In genomic region chr1:205914730-205915129, GRCh38 we compare ENCODE assay signal across 1 cellular context.
TF ChIP-seq lines count a peak whose summit lies in the region.

No MANE protein-coding gene starts in this region.

TF ChIP-seq in IMR-90, 13 proteins besides CTCF, POLR2A, EP300 and RAD21:
- TF ChIP-seq RCOR1 (IDR thresholded peaks at IDR 0.05; ENCODE audit: insufficient replicate concordance, low read length) (no peak), RFX5 (IDR thresholded peaks at IDR 0.05; ENCODE audit: low read depth, low read length) (no peak), MAFK (IDR thresholded peaks at IDR 0.05; ENCODE audit: low read depth, low read length) (no peak), BHLHE40 (IDR thresholded peaks at IDR 0.05; ENCODE audit: low read depth, low read length) (no peak), MXI1 (IDR thresholded peaks at IDR 0.05; ENCODE audit: borderline replicate concordance, low read depth, low read length) (no peak), CHD1 (IDR thresholded peaks at IDR 0.05; ENCODE audit: low read depth, low read length) (no peak), MAZ (IDR thresholded peaks at IDR 0.05; ENCODE audit: borderline replicate concordance, low read depth, low read length) (no peak), NFE2L2 (IDR thresholded peaks at IDR 0.05; ENCODE audit: low read depth, low read length) (no peak), CEBPB (IDR thresholded peaks at IDR 0.05; ENCODE audit: low read depth, low read length) (no peak), FOS (IDR thresholded peaks at IDR 0.05; ENCODE audit: low read depth, low read length) (no peak), USF2 (IDR thresholded peaks at IDR 0.05; ENCODE audit: low read depth, low read length) (no peak), SMC3 (IDR thresholded peaks at IDR 0.05; ENCODE audit: low read depth, low read length) (no peak), ELK1 (IDR thresholded peaks at IDR 0.05; ENCODE audit: borderline replicate concordance, low read depth, low read length) (no peak)
